In the genomic region with DNA sequence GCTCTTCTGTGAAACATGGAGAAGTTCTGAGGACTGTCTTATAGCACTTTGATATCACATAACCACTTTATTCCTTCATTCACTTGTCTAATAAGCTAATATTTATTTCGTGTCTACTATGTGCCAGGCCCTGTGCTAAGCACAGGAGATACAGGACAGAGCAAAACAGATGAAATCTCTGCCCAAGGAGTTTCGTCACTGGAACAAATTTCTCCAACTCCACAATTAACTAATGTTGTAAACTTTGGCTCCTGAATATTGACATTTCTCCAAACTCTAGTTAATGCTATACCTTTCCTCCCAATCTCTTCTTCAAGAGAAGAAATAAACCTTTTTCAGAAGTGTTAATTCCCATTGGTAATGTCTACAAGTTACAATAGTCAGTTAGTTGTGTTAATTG, we compare ENCODE assay signal across 38 cellular contexts. TPM values are rescaled to one million over a fixed set of nuclear protein-coding genes. Genes with fewer than 3 reads are reported as not detected.
"Had no signal": no experiment of that assay in that cellular context is flagged by ENCODE, and none has a peak within 500 bp of the region (broad histone marks: within the 10 kb centered on the region; RNA-seq: fewer than 3 reads in every experiment).

No MANE protein-coding gene starts in this region.

- DNase-seq: Karpas-422, Kasumi-1, KG1, MG63, MM.1S, MV-4-11, NCI-H1048, NCI-H1092, NCI-H1092 treated with DMSO at 0.1 percent for 48 hours, NCI-H1105, NCI-H1105 treated with DMSO at 0.1 percent for 48 hours, NCI-H1417, NCI-H1417 treated with DMSO at 0.1 percent for 48 hours, NCI-H1436, NCI-H1436 treated with DMSO at 0.1 percent for 48 hours, NCI-H146, NCI-H1694, NCI-H1694 treated with DMSO at 0.1 percent for 48 hours, NCI-H187, NCI-H187 treated with DMSO at 0.1 percent for 48 hours, NCI-H1930, NCI-H2029, NCI-H2029 treated with DMSO at 0.1 percent for 48 hours, NCI-H2081, NCI-H2081 treated with DMSO at 0.1 percent for 48 hours, NCI-H2107, NCI-H2171, NCI-H2171 treated with DMSO at 0.1 percent for 48 hours, NCI-H2227 treated with DMSO at 0.1 percent for 48 hours, NCI-H226, NCI-H345, NCI-H446, NCI-H446 treated with DMSO at 0.1 percent for 48 hours had no signal

- H3K27ac ChIP-seq: KMS-11 had no signal

- H3K4me3 ChIP-seq: MG63 had no signal

- H3K9me3 ChIP-seq: MG63 had no signal

- H3K4me2 ChIP-seq: KMS-11 had no signal

- H3K36me3 ChIP-seq: MG63 had no signal

- H3K9ac ChIP-seq: KMS-11 had no signal

- H3K27me3 ChIP-seq: MG63 had no signal

RNA-seq across cellular contexts. Expression of a gene that starts 24.8 kb away (rescaled TPM):
- total RNA-seq: LHCN-M2, M059J, MCF 10A, NCI-H460 had no signal

RNA-seq across cellular contexts. Expression of a gene that starts 27.0 kb away (rescaled TPM):
- total RNA-seq: LHCN-M2, M059J, MCF 10A, NCI-H460 had no signal
